In the genomic region with DNA sequence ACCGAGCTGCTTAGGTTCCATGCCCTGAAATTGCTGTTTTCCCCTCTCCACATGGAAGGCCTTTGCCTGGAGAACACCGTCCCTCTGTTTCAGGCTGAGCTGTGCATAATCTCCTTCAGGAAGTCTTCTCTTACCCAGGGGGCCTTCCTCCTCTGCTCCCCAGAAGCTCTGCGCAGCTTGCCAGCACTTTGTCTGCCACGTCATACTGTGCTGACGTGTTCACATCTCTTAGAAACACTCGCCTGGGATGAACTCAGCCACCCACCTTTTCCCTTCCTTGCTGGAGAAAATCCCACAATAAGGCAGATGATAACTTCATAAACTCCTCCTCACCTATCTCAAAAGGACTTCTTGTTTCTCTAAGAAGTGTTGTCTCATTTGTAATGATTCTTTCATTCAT, we compare ENCODE assay signal across 14 cellular contexts.
DNase-seq lines count a peak whose midpoint lies in the region; ATAC-seq, FAIRE-seq and TF ChIP-seq lines count a peak whose summit lies in the region.
"Had no signal": no experiment of that assay in that cellular context is flagged by ENCODE, and none has a peak within 500 bp of the region (broad histone marks: within the 10 kb centered on the region; RNA-seq: fewer than 3 reads in every experiment).

No MANE protein-coding gene starts in this region.

- peaks cover 9% of the 10 kb centered on the region for H3F3A ChIP-seq in smooth muscle cell (ENCODE audit: low read depth)

- H3K9me3 ChIP-seq in right cardiac atrium (ENCODE audit: control insufficient read depth, low read length) (no peaks in the 10 kb centered on the region), smooth muscle cell (replicated peaks; ENCODE audit: low read depth) (no peaks in the 10 kb centered on the region), tibial nerve (no peaks in the 10 kb centered on the region)

- WGBS in right cardiac atrium = 51% methylated on average over 6 of the region's 6 CpGs
- 58% methylated on average over 6 of the region's 6 CpGs for WGBS in smooth muscle cell (ENCODE audit: low lambda C conversion rate)
- 71 to 82% methylated on average over 6 of the region's 6 CpGs for WGBS in tibial nerve, 2 donors

- no peaks in the 10 kb centered on the region for H3K9me3 Mint-ChIP-seq in nephron progenitor cell
- H3K9me3 Mint-ChIP-seq: effector memory CD8-positive, alpha-beta T cell had no signal

- ATAC-seq in right cardiac atrium (peak; percentile 77 to 88), GM18517 (IDR thresholded peaks at IDR 0.05; ENCODE audit: unreplicated experiment) (no peak)
- ATAC-seq: activated CD8-positive, alpha-beta T cell treated with anti-CD3 and anti-CD28 coated beads, Interleukin-2, amount 10 ng/mL, durations not matched to agents 7 days and 5 days; effector memory CD8-positive, alpha-beta T cell had no signal

- no peak overlapping the region for H3K4me3 ChIP-seq in choroid plexus epithelial cell (ENCODE audit: low read depth, low read length)
- no peak overlapping the region for H3K4me3 ChIP-seq in right cardiac atrium (ENCODE audit: low read length)
- H3K4me3 ChIP-seq in smooth muscle cell = no peak overlapping the region
- H3K4me3 ChIP-seq in tibial nerve = no peak overlapping the region

- H3K4me3 Mint-ChIP-seq in nephron progenitor cell = no peak overlapping the region
- H3K4me3 Mint-ChIP-seq: activated CD8-positive, alpha-beta T cell treated with anti-CD3 and anti-CD28 coated beads, Interleukin-2, amount 10 ng/mL, durations not matched to agents 7 days and 5 days; B cell; effector memory CD8-positive, alpha-beta T cell had no signal

- H4K20me1 ChIP-seq in smooth muscle cell (ENCODE audit: low read depth) = no peaks in the 10 kb centered on the region

- H3K9ac ChIP-seq in smooth muscle cell (ENCODE audit: low read depth) = no peak overlapping the region

- H3K27ac ChIP-seq in right cardiac atrium (ENCODE audit: low read length) (peak overlapping the region; percentile 39), smooth muscle cell (ENCODE audit: low read depth) (peak overlapping the region; percentile 68), tibial nerve (peak overlapping the region in 2 of 4 donors; percentile 45 to 68)

- intact Hi-C loops in right cardiac atrium (cut with DNase I) = no loop called here

- H3K36me3 Mint-ChIP-seq in nephron progenitor cell (ENCODE audit: low read depth) = peaks cover 20% of the 10 kb centered on the region

- no peak overlapping the region for H3K27ac Mint-ChIP-seq in nephron progenitor cell
- H3K27ac Mint-ChIP-seq: activated CD8-positive, alpha-beta T cell treated with anti-CD3 and anti-CD28 coated beads, Interleukin-2, amount 10 ng/mL, durations not matched to agents 7 days and 5 days; B cell; effector memory CD8-positive, alpha-beta T cell had no signal

- no peaks in the 10 kb centered on the region for H3K27me3 Mint-ChIP-seq in nephron progenitor cell (ENCODE audit: low read depth, poor library complexity)
- H3K27me3 Mint-ChIP-seq: effector memory CD8-positive, alpha-beta T cell had no signal

- peaks cover 26% of the 10 kb centered on the region for H3K4me1 Mint-ChIP-seq in nephron progenitor cell
- H3K4me1 Mint-ChIP-seq: B cell had no signal

- H3K4me2 ChIP-seq in smooth muscle cell = no peak overlapping the region

- TF ChIP-seq CTCF in choroid plexus epithelial cell (conservative IDR thresholded peaks at IDR 0.05; ENCODE audit: low read depth, low read length) (no peak), smooth muscle cell (IDR thresholded peaks at IDR 0.05; ENCODE audit: borderline replicate concordance, insufficient read depth, poor library complexity, severe bottlenecking) (no peak), tibial nerve (IDR thresholded peaks at IDR 0.05) (no peak), nephron progenitor cell (IDR thresholded peaks at IDR 0.05) (no peak)

- no peak for TF ChIP-seq POLR2A in tibial nerve (IDR thresholded peaks at IDR 0.05)

- H2AFZ ChIP-seq in smooth muscle cell (ENCODE audit: low read depth) = no peak overlapping the region

- H3K36me3 ChIP-seq in smooth muscle cell (ENCODE audit: low read depth) (no peaks in the 10 kb centered on the region), tibial nerve (no peaks in the 10 kb centered on the region)

- FAIRE-seq in GM19239 (lab: Jason Lieb, UNC) = peak; percentile 23

- DNase-seq in GM19239 (ENCODE audit: insufficient read length, low spot score) = no peak
- peak; percentile 90 for DNase-seq in choroid plexus epithelial cell (ENCODE audit: low read depth)
- peak; percentile 77 to 85 (median 80) for DNase-seq in right cardiac atrium
- DNase-seq in smooth muscle cell (lab: John Stamatoyannopoulos, UW; ENCODE audit: unreplicated experiment) = no peak
- DNase-seq in tibial nerve (ENCODE audit: low spot score in 2 of 2) = no peak
- DNase-seq in stimulated activated CD4-positive, alpha-beta T cell treated with anti-CD3 and anti-CD28 coated beads, Interleukin-4, amount 100 ng/mL, for 4 hours = no peak
- DNase-seq in nephron progenitor cell = no peak
- DNase-seq: activated effector memory CD4-positive, alpha-beta T cell treated with Interleukin-2 at 50 U/mL for 16 hours; effector memory CD8-positive, alpha-beta T cell; NCI-H510A treated with DMSO at 0.1 percent for 48 hours; stimulated activated CD4-positive, alpha-beta T cell treated with anti-CD3 and anti-CD28 coated beads, Interleukin-4, amount 100 ng/mL, for 24 hours had no signal

- peak in 1 of 2 donors; percentile 23 for TF ChIP-seq EP300 in tibial nerve (IDR thresholded peaks at IDR 0.05)

- H3K79me2 ChIP-seq in smooth muscle cell (ENCODE audit: low read depth) = no peaks in the 10 kb centered on the region

- H3K4me1 ChIP-seq in right cardiac atrium (ENCODE audit: control insufficient read depth, insufficient read depth, low read length) = peaks cover 18% of the 10 kb centered on the region
- H3K4me1 ChIP-seq in smooth muscle cell (ENCODE audit: low read depth) = peaks cover 33% of the 10 kb centered on the region
- peaks cover 0 to 84% (median 11%) of the 10 kb centered on the region in 4 donors for H3K4me1 ChIP-seq in tibial nerve

- H3K27me3 ChIP-seq in right cardiac atrium (ENCODE audit: control insufficient read depth, insufficient read depth) (no peaks in the 10 kb centered on the region), smooth muscle cell (ENCODE audit: low read depth) (no peaks in the 10 kb centered on the region), tibial nerve (no peaks in the 10 kb centered on the region)

Comparison
In these comparisons a context has a peak if more than half of its experiments do, and no peak if none do; other contexts are left out.
1. DNase-seq: peak in choroid plexus epithelial cell (single experiment) and right cardiac atrium (3 of 3); none in GM19239 (single experiment), smooth muscle cell (single experiment), tibial nerve (0 of 2), stimulated activated CD4-positive, alpha-beta T cell treated with anti-CD3 and anti-CD28 coated beads, Interleukin-4, amount 100 ng/mL, for 4 hours (0 of 2) and nephron progenitor cell (single experiment).